Comparison of ENCODE assay signal across 12 cellular contexts in the genomic region with DNA sequence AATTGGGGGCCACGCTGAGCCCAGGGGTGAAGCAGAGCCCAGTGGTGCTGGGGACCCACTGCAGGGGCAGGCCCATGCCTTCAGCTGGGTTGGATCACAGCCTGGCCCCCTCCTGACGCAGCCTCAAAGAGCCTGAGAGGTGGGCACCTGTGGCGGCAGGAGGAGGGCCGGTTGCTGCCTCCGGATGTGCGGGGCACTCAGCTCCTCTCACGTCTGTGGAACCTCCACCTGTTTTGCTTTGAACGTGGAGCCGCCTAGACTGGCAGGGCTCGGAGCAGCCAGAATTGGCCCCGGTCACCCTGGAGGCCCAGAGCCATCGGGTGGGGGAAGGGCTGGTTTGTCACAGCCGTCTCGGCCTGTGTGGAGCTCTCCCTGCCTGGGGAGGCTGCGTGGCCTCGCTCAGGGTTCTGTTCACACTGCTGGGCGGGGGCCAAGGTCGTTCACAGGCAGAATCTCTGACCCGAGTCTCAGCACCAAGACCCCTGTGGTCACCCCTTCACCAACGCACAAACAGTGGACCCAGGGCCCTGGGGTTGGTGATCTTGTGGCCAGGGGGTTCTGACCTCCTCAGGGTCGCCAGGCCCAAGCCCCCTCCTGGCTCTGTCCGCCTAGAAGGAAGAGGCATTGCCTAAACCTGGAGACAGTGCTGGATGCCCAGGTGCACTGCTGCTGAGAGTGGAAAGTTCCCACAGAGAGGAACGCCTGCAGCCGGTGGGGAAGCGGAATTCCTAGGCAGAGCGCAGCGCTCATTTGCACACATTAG.
"Had no signal": no experiment of that assay in that cellular context is flagged by ENCODE, and none has a peak within 500 bp of the region (broad histone marks: within the 10 kb centered on the region; RNA-seq: fewer than 3 reads in every experiment).

No MANE protein-coding gene starts in this region.

- DNase-seq: activated CD4-positive, alpha-beta T cell treated with anti-CD3 and anti-CD28 coated beads, Interleukin-2, amount 50 U/mL, for 48 hours; activated CD4-positive, CD25-positive, alpha-beta regulatory T cell; activated effector memory CD4-positive, alpha-beta T cell treated with anti-CD3 and anti-CD28 coated beads, Interleukin-2, amount 50 U/mL, for 16 hours; activated T-cell treated with anti-CD3 and anti-CD28 coated beads, Interleukin-2, amount 50 U/mL, for 4 hours; mesenchymal stem cell; stimulated activated naive CD4-positive, alpha-beta T cell treated with Interleukin-2 at 50 U/mL for 16 hours; testis had no signal

- H3K4me3 Mint-ChIP-seq: activated T-cell treated with anti-CD3 and anti-CD28 coated beads, Interleukin-2, amount 50 U/mL, for 4 hours; nephron; T-helper 1 cell treated with Interleukin-12 subunit alpha and Interleukin-12 subunit beta and Interleukin-4 antibody, amounts not matched to agents 30 μg/mL and 1 μg/mL, for 36 hours had no signal

- H3K9me3 Mint-ChIP-seq: activated naive CD4-positive, alpha-beta T cell treated with anti-CD3 and anti-CD28 coated beads, Interleukin-2, amount 50 U/mL, for 72 hours; activated T-cell treated with anti-CD3 and anti-CD28 coated beads, Interleukin-2, amount 50 U/mL, for 4 hours; nephron; T-helper 1 cell treated with Interleukin-12 subunit alpha and Interleukin-12 subunit beta and Interleukin-4 antibody, amounts not matched to agents 30 μg/mL and 1 μg/mL, for 36 hours had no signal

- H3K27ac Mint-ChIP-seq: activated naive CD4-positive, alpha-beta T cell treated with anti-CD3 and anti-CD28 coated beads, Interleukin-2, amount 50 U/mL, for 72 hours; T-helper 1 cell treated with Interleukin-12 subunit alpha and Interleukin-12 subunit beta and Interleukin-4 antibody, amounts not matched to agents 30 μg/mL and 1 μg/mL, for 36 hours had no signal

- H3K36me3 ChIP-seq: pancreas had no signal

- H3K27ac ChIP-seq: pancreas, testis had no signal

- ATAC-seq: activated naive CD4-positive, alpha-beta T cell treated with anti-CD3 and anti-CD28 coated beads, Interleukin-2, amount 50 U/mL, for 72 hours; activated T-cell treated with anti-CD3 and anti-CD28 coated beads, Interleukin-2, amount 50 U/mL, for 4 hours; pancreas; SK-N-SH treated with all-trans-retinoic acid at 6 μM for 48 hours had no signal

- H3K4me3 ChIP-seq: pancreas, testis had no signal

- H3K9me3 ChIP-seq: pancreas, testis had no signal

- H3K36me3 Mint-ChIP-seq: activated naive CD4-positive, alpha-beta T cell treated with anti-CD3 and anti-CD28 coated beads, Interleukin-2, amount 50 U/mL, for 72 hours had no signal

- H3K4me1 ChIP-seq: pancreas, testis had no signal

- H3K27me3 ChIP-seq: testis had no signal
